In genomic region chr18:31010601-31011000, GRCh38 we compare ENCODE assay signal across 23 cellular contexts. TPM values are rescaled to one million over a fixed set of nuclear protein-coding genes. Genes with fewer than 3 reads are reported as not detected.
"Had no signal": no experiment of that assay in that cellular context is flagged by ENCODE, and none has a peak within 500 bp of the region (broad histone marks: within the 10 kb centered on the region; RNA-seq: fewer than 3 reads in every experiment).

No MANE protein-coding gene starts in this region.

- H3K4me1 ChIP-seq: breast epithelium, heart left ventricle, lower lobe of right lung, sigmoid colon, testis, vagina had no signal

- ATAC-seq: activated CD8-positive, alpha-beta T cell treated with anti-CD3 and anti-CD28 coated beads, Interleukin-2, amount 10 ng/mL, durations not matched to agents 7 days and 5 days; heart left ventricle; left lobe of liver; stimulated activated naive B cell treated with anti-CD40 and anti-IgM and Interleukin-4, amounts not matched to agents 10 μg/mL and 1 μg/mL and 100 μg/mL, for 72 hours had no signal

- FAIRE-seq: colon, frontal cortex, kidney had no signal

- H3K36me3 ChIP-seq: breast epithelium, heart left ventricle, lower lobe of right lung, sigmoid colon, vagina had no signal

- H3K27ac ChIP-seq: breast epithelium, heart left ventricle, lower lobe of right lung, sigmoid colon, testis, vagina had no signal

- H3K9me3 ChIP-seq: breast epithelium, heart left ventricle, lower lobe of right lung, sigmoid colon, testis, vagina had no signal

- H3K27me3 ChIP-seq: breast epithelium, sigmoid colon, testis, vagina had no signal

- DNase-seq: activated CD4-positive, alpha-beta T cell treated with anti-CD3 and anti-CD28 coated beads for 48 hours; activated CD8-positive, alpha-beta T cell treated with anti-CD3 and anti-CD28 coated beads, Interleukin-2, amount 10 ng/mL, durations not matched to agents 7 days and 5 days; activated gamma-delta T cell treated with Interleukin-2 at 50 U/mL for 16 hours; aorta; effector memory CD4-positive, alpha-beta T cell; heart left ventricle; kidney; lower lobe of right lung; naive B cell; posterior cingulate gyrus; sigmoid colon; stimulated activated CD4-positive, alpha-beta T cell treated with anti-CD3 and anti-CD28 coated beads, Interleukin-2, amount 100 ng/mL, for 48 hours; stimulated activated CD8-positive, alpha-beta memory T cell treated with anti-CD3 and anti-CD28 coated beads, Interleukin-4, amount 100 ng/mL, for 48 hours; stimulated activated naive B cell treated with anti-CD40 and anti-IgM and Interleukin-4, amounts not matched to agents 10 μg/mL and 1 μg/mL and 100 μg/mL, for 72 hours; T-helper 2 cell; testis had no signal

- H3K4me3 ChIP-seq: breast epithelium, heart left ventricle, lower lobe of right lung, sigmoid colon, testis, vagina had no signal

RNA-seq across cellular contexts. Expression of gene DSC3, which starts 31.9 kb away (rescaled TPM):
- total RNA-seq: activated CD8-positive, alpha-beta T cell treated with anti-CD3 and anti-CD28 coated beads, Interleukin-2, amount 10 ng/mL, durations not matched to agents 7 days and 5 days; activated T-helper 1 cell treated with anti-CD3 and anti-CD28 coated beads, Interleukin-12 subunit alpha, Interleukin-12 subunit beta, Interleukin-2, Interleukin-4 antibody, amounts not matched to agents 30 ng/mL and 10 ng/mL and 1 ng/mL, durations not matched to agents 14 hours and 24 hours and 36 hours; kidney had no signal
- polyA plus RNA-seq: neural cell had no signal
